Comparison of ENCODE assay signal across 24 cellular contexts in the genomic region with DNA sequence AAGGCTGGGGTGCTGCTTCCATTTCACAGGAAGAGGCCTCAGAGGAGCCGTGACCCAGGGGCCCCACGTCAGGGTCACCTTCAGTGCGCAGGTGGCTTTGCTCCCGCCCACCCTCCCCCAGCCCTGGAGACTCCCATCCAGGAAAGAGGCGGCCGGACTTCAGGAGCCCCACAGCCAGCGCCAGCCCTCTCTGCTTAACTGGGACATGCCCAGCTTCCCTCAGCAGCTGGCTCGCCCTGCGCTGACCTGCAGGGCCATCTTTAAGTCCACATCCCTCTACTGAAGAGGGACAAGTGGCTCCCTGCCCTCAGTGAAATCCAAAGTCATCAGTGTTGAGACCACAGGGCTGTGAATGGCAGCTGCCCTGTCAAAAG.
"Had no signal": no experiment of that assay in that cellular context is flagged by ENCODE, and none has a peak within 500 bp of the region (broad histone marks: within the 10 kb centered on the region; RNA-seq: fewer than 3 reads in every experiment).

No MANE protein-coding gene starts in this region.

- H3K9me3 Mint-ChIP-seq: activated naive CD4-positive, alpha-beta T cell treated with anti-CD3 and anti-CD28 coated beads for 36 hours; central memory CD8-positive, alpha-beta T cell; WTC11 had no signal

- DNase-seq: activated CD4-positive, alpha-beta T cell treated with anti-CD3 and anti-CD28 coated beads for 48 hours; activated CD4-positive, alpha-beta T cell treated with anti-CD3 and anti-CD28 coated beads, Interleukin-2, amount 50 U/mL, for 4 hours; activated CD4-positive, CD25-positive, alpha-beta regulatory T cell treated with anti-CD3 and anti-CD28 coated beads, Interleukin-2, amount 50 U/mL, for 72 hours; activated CD8-positive, alpha-beta memory T cell treated with anti-CD3 and anti-CD28 coated beads, Interleukin-2, amount 50 U/mL, for 48 hours; activated CD8-positive, alpha-beta T cell treated with anti-CD3 and anti-CD28 coated beads, Interleukin-2, amount 10 ng/mL, durations not matched to agents 7 days and 5 days; activated gamma-delta T cell; activated naive CD4-positive, alpha-beta T cell treated with anti-CD3 and anti-CD28 coated beads for 36 hours; activated T-cell treated with anti-CD3 and anti-CD28 coated beads, Interleukin-2, amount 50 U/mL, for 1 hour; amygdala; Karpas-422; MM.1S; NCI-H1105; NCI-H1436; NCI-H1694 treated with DMSO at 0.1 percent for 48 hours; NCI-H2029 treated with DMSO at 0.1 percent for 48 hours; NCI-H524 treated with DMSO at 0.1 percent for 48 hours; NCI-H748 treated with DMSO at 0.1 percent for 48 hours; SIG-M5; T-helper 17 cell; T-helper 9 cell had no signal

- H3K27ac Mint-ChIP-seq: activated CD8-positive, alpha-beta T cell treated with anti-CD3 and anti-CD28 coated beads, Interleukin-2, amount 10 ng/mL, durations not matched to agents 7 days and 5 days; activated naive CD4-positive, alpha-beta T cell treated with anti-CD3 and anti-CD28 coated beads for 36 hours; activated naive CD8-positive, alpha-beta T cell; T-helper 17 cell; WTC11 had no signal

- H3K4me3 Mint-ChIP-seq: activated CD8-positive, alpha-beta T cell treated with anti-CD3 and anti-CD28 coated beads, Interleukin-2, amount 10 ng/mL, durations not matched to agents 7 days and 5 days; activated naive CD4-positive, alpha-beta T cell treated with anti-CD3 and anti-CD28 coated beads for 36 hours; activated naive CD8-positive, alpha-beta T cell; central memory CD8-positive, alpha-beta T cell; T-helper 17 cell; WTC11 had no signal

- H3K27me3 Mint-ChIP-seq: brain had no signal

- H3K36me3 Mint-ChIP-seq: activated naive CD8-positive, alpha-beta T cell; brain; WTC11 had no signal

- H3K4me1 Mint-ChIP-seq: central memory CD8-positive, alpha-beta T cell; T-helper 17 cell had no signal
